In genomic region chr21:42411197-42411869, GRCh38 we compare ENCODE assay signal across 1 cellular context.
TF ChIP-seq lines count a peak whose summit lies in the region.

No MANE protein-coding gene starts in this region.

TF ChIP-seq in GM12878, 131 proteins besides CTCF, POLR2A, EP300 and RAD21:
- TF ChIP-seq MEF2B (IDR thresholded peaks at IDR 0.05; ENCODE audit: partially characterized antibody, poor library complexity, severe bottlenecking), result no peak
- TF ChIP-seq, protein P1, sequence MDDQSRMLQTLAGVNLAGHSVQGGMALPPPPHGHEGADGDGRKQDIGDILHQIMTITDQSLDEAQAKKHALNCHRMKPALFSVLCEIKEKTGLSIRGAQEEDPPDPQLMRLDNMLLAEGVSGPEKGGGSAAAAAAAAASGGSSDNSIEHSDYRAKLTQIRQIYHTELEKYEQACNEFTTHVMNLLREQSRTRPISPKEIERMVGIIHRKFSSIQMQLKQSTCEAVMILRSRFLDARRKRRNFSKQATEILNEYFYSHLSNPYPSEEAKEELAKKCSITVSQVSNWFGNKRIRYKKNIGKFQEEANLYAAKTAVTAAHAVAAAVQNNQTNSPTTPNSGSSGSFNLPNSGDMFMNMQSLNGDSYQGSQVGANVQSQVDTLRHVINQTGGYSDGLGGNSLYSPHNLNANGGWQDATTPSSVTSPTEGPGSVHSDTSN (IDR thresholded peaks at IDR 0.05; ENCODE audit: insufficient replicate concordance, low read depth, low read length), result peak; percentile 29
- TF ChIP-seq ZZZ3 (IDR thresholded peaks at IDR 0.05; ENCODE audit: control insufficient read depth, insufficient read length, low read depth), result no peak
- TF ChIP-seq USF2 (IDR thresholded peaks at IDR 0.05; ENCODE audit: borderline replicate concordance, low read depth, low read length), result no peak
- TF ChIP-seq BCL3 (IDR thresholded peaks at IDR 0.05; ENCODE audit: borderline replicate concordance, insufficient read depth, low read depth, low read length, poor library complexity, severe bottlenecking), result peak; percentile 85
- no peak for TF ChIP-seq SMAD5 (IDR thresholded peaks at IDR 0.05; ENCODE audit: low read depth)
- TF ChIP-seq ZNF592 (IDR thresholded peaks at IDR 0.05), result no peak
- TF ChIP-seq CREM (IDR thresholded peaks at IDR 0.05; ENCODE audit: low read depth), result no peak
- peak; percentile 86; the same call in 1 of the 2 replicates for TF ChIP-seq HDGF (IDR thresholded peaks at IDR 0.05)
- TF ChIP-seq SMC3 (IDR thresholded peaks at IDR 0.05; ENCODE audit: borderline replicate concordance, low read length), result peak; percentile 10; the same call in 1 of the 2 replicates
- TF ChIP-seq KAT2A (conservative IDR thresholded peaks at IDR 0.05; ENCODE audit: control insufficient read depth, low read depth, low read length), result no peak
- 0 out of 2 replicates have a peak, but pooled peaks have one; percentile 7 for TF ChIP-seq IRF4 (IDR thresholded peaks at IDR 0.05; ENCODE audit: low read depth, low read length)
